ENCODE assay signal across 1 cellular context in the genomic region with DNA sequence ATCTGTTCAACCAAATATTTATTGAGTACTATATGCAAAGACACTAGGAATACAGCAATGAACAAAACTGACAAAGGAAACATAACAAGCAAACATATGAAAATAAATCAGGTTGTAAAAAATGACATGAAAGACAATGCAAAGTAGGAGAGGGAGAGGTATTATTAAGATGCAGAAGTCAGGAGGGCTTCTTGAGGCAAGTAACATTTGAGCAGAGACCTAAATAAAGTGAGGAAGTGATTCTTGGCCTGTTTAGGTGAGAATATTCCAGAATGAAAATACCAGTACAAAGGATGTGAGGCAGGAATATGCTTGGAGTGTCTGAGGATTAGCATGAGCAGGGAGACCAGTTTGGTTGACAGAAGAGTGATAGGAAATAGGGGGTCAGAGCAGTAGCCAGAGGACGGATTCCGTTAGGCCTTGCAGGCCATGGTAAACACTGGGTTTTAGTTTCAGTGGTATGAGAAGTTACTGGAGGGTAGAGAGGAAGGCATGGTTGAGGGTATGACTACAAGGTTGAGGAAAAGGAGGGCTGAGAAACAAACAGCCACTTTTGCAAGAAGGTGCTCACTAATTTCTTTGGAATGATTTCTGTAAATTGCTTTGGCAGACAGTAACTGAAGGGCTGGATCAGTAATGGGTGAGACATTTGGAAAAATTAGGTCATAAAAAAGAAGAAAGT.
TF ChIP-seq lines count a peak whose summit lies in the region.

No MANE protein-coding gene starts in this region.

TF ChIP-seq in GM23338, 12 proteins besides CTCF, POLR2A, EP300 and RAD21:
- TF ChIP-seq, protein P1, sequence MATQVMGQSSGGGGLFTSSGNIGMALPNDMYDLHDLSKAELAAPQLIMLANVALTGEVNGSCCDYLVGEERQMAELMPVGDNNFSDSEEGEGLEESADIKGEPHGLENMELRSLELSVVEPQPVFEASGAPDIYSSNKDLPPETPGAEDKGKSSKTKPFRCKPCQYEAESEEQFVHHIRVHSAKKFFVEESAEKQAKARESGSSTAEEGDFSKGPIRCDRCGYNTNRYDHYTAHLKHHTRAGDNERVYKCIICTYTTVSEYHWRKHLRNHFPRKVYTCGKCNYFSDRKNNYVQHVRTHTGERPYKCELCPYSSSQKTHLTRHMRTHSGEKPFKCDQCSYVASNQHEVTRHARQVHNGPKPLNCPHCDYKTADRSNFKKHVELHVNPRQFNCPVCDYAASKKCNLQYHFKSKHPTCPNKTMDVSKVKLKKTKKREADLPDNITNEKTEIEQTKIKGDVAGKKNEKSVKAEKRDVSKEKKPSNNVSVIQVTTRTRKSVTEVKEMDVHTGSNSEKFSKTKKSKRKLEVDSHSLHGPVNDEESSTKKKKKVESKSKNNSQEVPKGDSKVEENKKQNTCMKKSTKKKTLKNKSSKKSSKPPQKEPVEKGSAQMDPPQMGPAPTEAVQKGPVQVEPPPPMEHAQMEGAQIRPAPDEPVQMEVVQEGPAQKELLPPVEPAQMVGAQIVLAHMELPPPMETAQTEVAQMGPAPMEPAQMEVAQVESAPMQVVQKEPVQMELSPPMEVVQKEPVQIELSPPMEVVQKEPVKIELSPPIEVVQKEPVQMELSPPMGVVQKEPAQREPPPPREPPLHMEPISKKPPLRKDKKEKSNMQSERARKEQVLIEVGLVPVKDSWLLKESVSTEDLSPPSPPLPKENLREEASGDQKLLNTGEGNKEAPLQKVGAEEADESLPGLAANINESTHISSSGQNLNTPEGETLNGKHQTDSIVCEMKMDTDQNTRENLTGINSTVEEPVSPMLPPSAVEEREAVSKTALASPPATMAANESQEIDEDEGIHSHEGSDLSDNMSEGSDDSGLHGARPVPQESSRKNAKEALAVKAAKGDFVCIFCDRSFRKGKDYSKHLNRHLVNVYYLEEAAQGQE (IDR thresholded peaks at IDR 0.05; ENCODE audit: unreplicated experiment): no peak
- TF ChIP-seq EZH2phosphoT487 (IDR thresholded peaks at IDR 0.05; ENCODE audit: unreplicated experiment): no peak
- no peak for TF ChIP-seq ZNF331 (CRISPR knock-in tag; IDR thresholded peaks at IDR 0.05; ENCODE audit: low read depth)
- TF ChIP-seq ZNF114 (CRISPR knock-in tag; IDR thresholded peaks at IDR 0.05): no peak
- no peak for TF ChIP-seq JUNB (IDR thresholded peaks at IDR 0.05; ENCODE audit: unreplicated experiment)
- no peak for TF ChIP-seq STAT1 (IDR thresholded peaks at IDR 0.05; ENCODE audit: unreplicated experiment)
- TF ChIP-seq, protein P2, sequence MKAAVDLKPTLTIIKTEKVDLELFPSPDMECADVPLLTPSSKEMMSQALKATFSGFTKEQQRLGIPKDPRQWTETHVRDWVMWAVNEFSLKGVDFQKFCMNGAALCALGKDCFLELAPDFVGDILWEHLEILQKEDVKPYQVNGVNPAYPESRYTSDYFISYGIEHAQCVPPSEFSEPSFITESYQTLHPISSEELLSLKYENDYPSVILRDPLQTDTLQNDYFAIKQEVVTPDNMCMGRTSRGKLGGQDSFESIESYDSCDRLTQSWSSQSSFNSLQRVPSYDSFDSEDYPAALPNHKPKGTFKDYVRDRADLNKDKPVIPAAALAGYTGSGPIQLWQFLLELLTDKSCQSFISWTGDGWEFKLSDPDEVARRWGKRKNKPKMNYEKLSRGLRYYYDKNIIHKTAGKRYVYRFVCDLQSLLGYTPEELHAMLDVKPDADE (IDR thresholded peaks at IDR 0.05): no peak
- TF ChIP-seq, protein P3, sequence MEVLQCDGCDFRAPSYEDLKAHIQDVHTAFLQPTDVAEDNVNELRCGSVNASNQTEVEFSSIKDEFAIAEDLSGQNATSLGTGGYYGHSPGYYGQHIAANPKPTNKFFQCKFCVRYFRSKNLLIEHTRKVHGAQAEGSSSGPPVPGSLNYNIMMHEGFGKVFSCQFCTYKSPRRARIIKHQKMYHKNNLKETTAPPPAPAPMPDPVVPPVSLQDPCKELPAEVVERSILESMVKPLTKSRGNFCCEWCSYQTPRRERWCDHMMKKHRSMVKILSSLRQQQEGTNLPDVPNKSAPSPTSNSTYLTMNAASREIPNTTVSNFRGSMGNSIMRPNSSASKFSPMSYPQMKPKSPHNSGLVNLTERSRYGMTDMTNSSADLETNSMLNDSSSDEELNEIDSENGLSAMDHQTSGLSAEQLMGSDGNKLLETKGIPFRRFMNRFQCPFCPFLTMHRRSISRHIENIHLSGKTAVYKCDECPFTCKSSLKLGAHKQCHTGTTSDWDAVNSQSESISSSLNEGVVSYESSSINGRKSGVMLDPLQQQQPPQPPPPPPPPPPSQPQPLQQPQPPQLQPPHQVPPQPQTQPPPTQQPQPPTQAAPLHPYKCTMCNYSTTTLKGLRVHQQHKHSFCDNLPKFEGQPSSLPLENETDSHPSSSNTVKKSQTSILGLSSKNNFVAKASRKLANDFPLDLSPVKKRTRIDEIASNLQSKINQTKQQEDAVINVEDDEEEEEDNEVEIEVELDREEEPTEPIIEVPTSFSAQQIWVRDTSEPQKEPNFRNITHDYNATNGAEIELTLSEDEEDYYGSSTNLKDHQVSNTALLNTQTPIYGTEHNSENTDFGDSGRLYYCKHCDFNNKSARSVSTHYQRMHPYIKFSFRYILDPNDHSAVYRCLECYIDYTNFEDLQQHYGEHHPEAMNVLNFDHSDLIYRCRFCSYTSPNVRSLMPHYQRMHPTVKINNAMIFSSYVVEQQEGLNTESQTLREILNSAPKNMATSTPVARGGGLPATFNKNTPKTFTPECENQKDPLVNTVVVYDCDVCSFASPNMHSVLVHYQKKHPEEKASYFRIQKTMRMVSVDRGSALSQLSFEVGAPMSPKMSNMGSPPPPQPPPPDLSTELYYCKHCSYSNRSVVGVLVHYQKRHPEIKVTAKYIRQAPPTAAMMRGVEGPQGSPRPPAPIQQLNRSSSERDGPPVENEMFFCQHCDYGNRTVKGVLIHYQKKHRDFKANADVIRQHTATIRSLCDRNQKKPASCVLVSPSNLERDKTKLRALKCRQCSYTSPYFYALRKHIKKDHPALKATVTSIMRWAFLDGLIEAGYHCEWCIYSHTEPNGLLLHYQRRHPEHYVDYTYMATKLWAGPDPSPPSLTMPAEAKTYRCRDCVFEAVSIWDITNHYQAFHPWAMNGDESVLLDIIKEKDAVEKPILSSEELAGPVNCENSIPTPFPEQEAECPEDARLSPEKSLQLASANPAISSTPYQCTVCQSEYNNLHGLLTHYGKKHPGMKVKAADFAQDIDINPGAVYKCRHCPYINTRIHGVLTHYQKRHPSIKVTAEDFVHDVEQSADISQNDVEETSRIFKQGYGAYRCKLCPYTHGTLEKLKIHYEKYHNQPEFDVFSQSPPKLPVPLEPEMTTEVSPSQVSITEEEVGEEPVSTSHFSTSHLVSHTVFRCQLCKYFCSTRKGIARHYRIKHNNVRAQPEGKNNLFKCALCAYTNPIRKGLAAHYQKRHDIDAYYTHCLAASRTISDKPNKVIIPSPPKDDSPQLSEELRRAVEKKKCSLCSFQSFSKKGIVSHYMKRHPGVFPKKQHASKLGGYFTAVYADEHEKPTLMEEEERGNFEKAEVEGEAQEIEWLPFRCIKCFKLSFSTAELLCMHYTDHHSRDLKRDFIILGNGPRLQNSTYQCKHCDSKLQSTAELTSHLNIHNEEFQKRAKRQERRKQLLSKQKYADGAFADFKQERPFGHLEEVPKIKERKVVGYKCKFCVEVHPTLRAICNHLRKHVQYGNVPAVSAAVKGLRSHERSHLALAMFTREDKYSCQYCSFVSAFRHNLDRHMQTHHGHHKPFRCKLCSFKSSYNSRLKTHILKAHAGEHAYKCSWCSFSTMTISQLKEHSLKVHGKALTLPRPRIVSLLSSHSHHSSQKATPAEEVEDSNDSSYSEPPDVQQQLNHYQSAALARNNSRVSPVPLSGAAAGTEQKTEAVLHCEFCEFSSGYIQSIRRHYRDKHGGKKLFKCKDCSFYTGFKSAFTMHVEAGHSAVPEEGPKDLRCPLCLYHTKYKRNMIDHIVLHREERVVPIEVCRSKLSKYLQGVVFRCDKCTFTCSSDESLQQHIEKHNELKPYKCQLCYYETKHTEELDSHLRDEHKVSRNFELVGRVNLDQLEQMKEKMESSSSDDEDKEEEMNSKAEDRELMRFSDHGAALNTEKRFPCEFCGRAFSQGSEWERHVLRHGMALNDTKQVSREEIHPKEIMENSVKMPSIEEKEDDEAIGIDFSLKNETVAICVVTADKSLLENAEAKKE (CRISPR knock-in tag; IDR thresholded peaks at IDR 0.05): no peak
- TF ChIP-seq CREB1 (CRISPR knock-in tag; IDR thresholded peaks at IDR 0.05; ENCODE audit: low read depth): no peak
- no peak for TF ChIP-seq EZH2 (IDR thresholded peaks at IDR 0.05; ENCODE audit: low read depth, unreplicated experiment)
- TF ChIP-seq NANOG (IDR thresholded peaks at IDR 0.05; ENCODE audit: borderline replicate concordance): no peak
- TF ChIP-seq POLR2AphosphoS5 (IDR thresholded peaks at IDR 0.05; ENCODE audit: low read depth): no peak
